In genomic region chr3:42688487-42689420, GRCh38 we compare ENCODE assay signal across 18 cellular contexts. TPM values are rescaled to one million over a fixed set of nuclear protein-coding genes. Genes with fewer than 3 reads are reported as not detected.
A peak's percentile ranks its signal among the peaks of the same experiment; 100 is the strongest.
DNase-seq lines count a peak whose midpoint lies in the region; ATAC-seq, FAIRE-seq and TF ChIP-seq lines count a peak whose summit lies in the region.
"Had no signal": no experiment of that assay in that cellular context is flagged by ENCODE, and none has a peak within 500 bp of the region (broad histone marks: within the 10 kb centered on the region; RNA-seq: fewer than 3 reads in every experiment).

No MANE protein-coding gene starts in this region.

- no peak overlapping the region for H2BK12ac ChIP-seq in neuronal stem cell (ENCODE audit: low read length)

- H3K4me3 ChIP-seq in right atrium auricular region = no peak overlapping the region
- H3K4me3 ChIP-seq in neuronal stem cell (ENCODE audit: low read length in 2 of 2) = no peak overlapping the region
- no peak overlapping the region for H3K4me3 ChIP-seq in coronary artery
- H3K4me3 ChIP-seq: GM12878, PC-9 had no signal

- POLR2A ChIA-PET in MCF 10A (lab: Yijun Ruan, JAX) = no interaction called here

- H3K27ac ChIP-seq in right atrium auricular region = no peak overlapping the region
- no peak overlapping the region for H3K27ac ChIP-seq in neuronal stem cell (replicated peaks; ENCODE audit: low read length)
- H3K27ac ChIP-seq in coronary artery = no peak overlapping the region
- H3K27ac ChIP-seq: HL-60, PC-9 had no signal

- DNase-seq in left cardiac atrium (peak; percentile 6), right atrium auricular region (ENCODE audit: low spot score) (no peak), chondrocyte (ENCODE audit: low spot score) (peak; percentile 55), neuronal stem cell (ENCODE audit: low spot score) (no peak), urothelium cell line (ENCODE audit: low spot score) (no peak), iPS-NIHi11 (ENCODE audit: low spot score) (no peak), MCF 10A (ENCODE audit: unreplicated experiment) (no peak), coronary artery (ENCODE audit: low spot score) (no peak)
- DNase-seq: ACHN; Calu3; CD4-positive, alpha-beta T cell; DMS79; NCI-H1436 treated with DMSO at 0.1 percent for 48 hours; NCI-H774; PC-9 had no signal

- H3K27me3 ChIP-seq in right atrium auricular region (no peaks in the 10 kb centered on the region), neuronal stem cell (ENCODE audit: control insufficient read depth in 3 of 3, insufficient read depth in 3 of 3, low read depth in 1 of 3, low read length in 3 of 3) (peaks cover 0 to 21% (median 0%) of the 10 kb centered on the region in 3 experiments)

- H3K36me3 Mint-ChIP-seq in chondrocyte (ENCODE audit: low read depth) (no peaks in the 10 kb centered on the region), MCF 10A (ENCODE audit: insufficient read depth, unreplicated experiment) (no peaks in the 10 kb centered on the region)

- H3K4me1 Mint-ChIP-seq in chondrocyte (ENCODE audit: low read depth) (peaks cover 12% of the 10 kb centered on the region), MCF 10A (ENCODE audit: insufficient read depth, unreplicated experiment) (peaks cover 8% of the 10 kb centered on the region)

- H3K9ac ChIP-seq in neuronal stem cell (ENCODE audit: low read depth, low read length, poor library complexity) = no peak overlapping the region

- H2AK5ac ChIP-seq in neuronal stem cell (ENCODE audit: low read depth, low read length) = no peak overlapping the region

- H3K4ac ChIP-seq in neuronal stem cell (ENCODE audit: low read length) = no peak overlapping the region

- no peaks in the 10 kb centered on the region for H3K36me3 ChIP-seq in right atrium auricular region
- H3K36me3 ChIP-seq in neuronal stem cell (replicated peaks in 1 of 2; ENCODE audit: control insufficient read depth in 2 of 2, insufficient read depth in 2 of 2, low read length in 2 of 2) = no peaks in the 10 kb centered on the region

- H2BK15ac ChIP-seq in neuronal stem cell (ENCODE audit: low read length) = peak overlapping the region; percentile 86

- H3K27ac Mint-ChIP-seq in chondrocyte (ENCODE audit: unreplicated experiment) = no peak overlapping the region
- no peak overlapping the region for H3K27ac Mint-ChIP-seq in MCF 10A (ENCODE audit: low read depth, unreplicated experiment)
- H3K27ac Mint-ChIP-seq: CD4-positive, alpha-beta T cell had no signal

- H3K18ac ChIP-seq in neuronal stem cell (ENCODE audit: low read length) = peak overlapping the region; percentile 6

- H2BK120ac ChIP-seq in neuronal stem cell (ENCODE audit: low read depth, low read length) = peak overlapping the region; percentile 84

- BruUV-seq in MCF 10A (replicated peaks; lab: Mats Ljungman, UMichigan) = no TSS peak

- no peaks in the 10 kb centered on the region for H3K9me3 Mint-ChIP-seq in chondrocyte (ENCODE audit: low read depth)
- H3K9me3 Mint-ChIP-seq in MCF 10A (ENCODE audit: unreplicated experiment) = no peaks in the 10 kb centered on the region
- H3K9me3 Mint-ChIP-seq: CD4-positive, alpha-beta T cell had no signal

- no peak overlapping the region for H3K4me2 ChIP-seq in neuronal stem cell (ENCODE audit: insufficient read depth, low read length, poor library complexity, severe bottlenecking)
- H3K4me2 ChIP-seq: PC-9 had no signal

- peaks cover 0 to 18% of the 10 kb centered on the region in 2 donors for H3K4me1 ChIP-seq in right atrium auricular region
- H3K4me1 ChIP-seq in neuronal stem cell (ENCODE audit: control insufficient read depth in 2 of 2, insufficient read depth in 1 of 2, low read depth in 1 of 2, low read length in 2 of 2) = peaks cover 0 to 8% of the 10 kb centered on the region in 2 donors

- H2BK5ac ChIP-seq in neuronal stem cell (ENCODE audit: low read length) = peak overlapping the region; percentile 31

- H3K4me3 Mint-ChIP-seq in chondrocyte (ENCODE audit: unreplicated experiment) = no peak overlapping the region
- H3K4me3 Mint-ChIP-seq in MCF 10A (ENCODE audit: unreplicated experiment) = no peak overlapping the region
- H3K4me3 Mint-ChIP-seq: CD4-positive, alpha-beta T cell had no signal

- H4K91ac ChIP-seq in neuronal stem cell (ENCODE audit: low read depth, low read length, poor library complexity) = no peak overlapping the region

- H3K79me1 ChIP-seq in neuronal stem cell (ENCODE audit: low read depth, low read length) = no peaks in the 10 kb centered on the region

- WGBS in neuronal stem cell (ENCODE audit: extremely low coverage in 2 of 2, insufficient read length in 2 of 2, insufficient replicate concordance in 1 of 2), 2 donors = no CpG with 5 or more reads among the region's 22 CpGs

- TF ChIP-seq CTCF in right atrium auricular region (IDR thresholded peaks at IDR 0.05) (no peak), chondrocyte (IDR thresholded peaks at IDR 0.05) (no peak), MCF 10A (IDR thresholded peaks at IDR 0.05; ENCODE audit: unreplicated experiment) (no peak), coronary artery (IDR thresholded peaks at IDR 0.05) (no peak)

- CTCF ChIA-PET in MCF 10A (lab: Yijun Ruan, JAX) = no interaction called here

- peaks cover 23% of the 10 kb centered on the region for H3K27me3 Mint-ChIP-seq in chondrocyte (ENCODE audit: low read depth)
- peaks cover 21% of the 10 kb centered on the region for H3K27me3 Mint-ChIP-seq in MCF 10A (ENCODE audit: insufficient read depth, unreplicated experiment)

- intact Hi-C loops in left cardiac atrium (cut with DNase I) = no loop called here
- intact Hi-C loops in MCF 10A (cut with micrococcal nuclease) = no loop called here

- no peaks in the 10 kb centered on the region for H3K9me3 ChIP-seq in right atrium auricular region
- H3K9me3 ChIP-seq in neuronal stem cell (replicated peaks in 1 of 2; ENCODE audit: control insufficient read depth in 2 of 2, insufficient read depth in 1 of 2, low read depth in 1 of 2, low read length in 2 of 2) = no peaks in the 10 kb centered on the region

- FAIRE-seq in urothelium cell line (lab: Jason Lieb, UNC) = peak; percentile 17
- FAIRE-seq: GM12878 had no signal

- H3K23ac ChIP-seq in neuronal stem cell (ENCODE audit: low read depth, low read length, poor library complexity) = peak overlapping the region; percentile 86

- no peak for ATAC-seq in left cardiac atrium
- ATAC-seq: GM12878 had no signal

- H3K14ac ChIP-seq in neuronal stem cell (ENCODE audit: low read length) = no peak overlapping the region

- H4K8ac ChIP-seq in neuronal stem cell (ENCODE audit: low read depth, low read length) = no peak overlapping the region

- H2AFZ ChIP-seq in neuronal stem cell (ENCODE audit: low read length) = no peak overlapping the region
- H2AFZ ChIP-seq: PC-9 had no signal

RNA-seq across cellular contexts. Expression of gene KLHL40, which starts 3.4 kb away (rescaled TPM):
- total RNA-seq in left cardiac atrium (under 1 TPM in 1 of 2 donors, not detected in 1; 0.86 TPM), right atrium auricular region (under 1 TPM; 0.15 to 0.63 TPM), chondrocyte (not detected in 3 replicates), MCF 10A (2022) (not detected in 2 replicates)
- not detected for polyA plus RNA-seq in neuronal stem cell (2013, experiment 1 of 2)
- not detected for polyA plus RNA-seq in neuronal stem cell (2013, experiment 2 of 2)
- total RNA-seq: Calu3; CD4-positive, alpha-beta T cell; G401; GM12878; PC-9 had no signal
- polyA plus RNA-seq: GM12878 had no signal

RNA-seq across cellular contexts. Expression of gene HHATL, which starts 13.8 kb away (rescaled TPM):
- total RNA-seq in left cardiac atrium = 100 to 1,000 TPM; 431 to 706 TPM
- 100 to 1,000 TPM; 444 to 908 TPM for total RNA-seq in right atrium auricular region
- total RNA-seq in chondrocyte = not detected in 3 replicates
- polyA plus RNA-seq in neuronal stem cell (2013, experiment 1 of 2) = not detected
- not detected for polyA plus RNA-seq in neuronal stem cell (2013, experiment 2 of 2)
- not detected in 2 replicates for total RNA-seq in MCF 10A (2022)
- total RNA-seq: Calu3; CD4-positive, alpha-beta T cell; G401; GM12878; PC-9 had no signal
- polyA plus RNA-seq: GM12878 had no signal

RNA-seq across cellular contexts. Expression of gene ZBTB47, which starts 35.3 kb away (rescaled TPM):
- total RNA-seq in left cardiac atrium (100 to 1,000 TPM in 1 of 2 donors, 10 to 100 TPM in 1; 68.5 to 108 TPM), right atrium auricular region (100 to 1,000 TPM in 1 of 2 donors, 10 to 100 TPM in 1; 92.4 to 129 TPM), chondrocyte (38.8 to 44.4 TPM (median 40.0 TPM) in 3 replicates), MCF 10A (2022) (10.9 and 12.4 TPM in 2 replicates)
- 2.7 TPM for polyA plus RNA-seq in neuronal stem cell (2013, experiment 1 of 2)
- polyA plus RNA-seq in neuronal stem cell (2013, experiment 2 of 2) = 2.8 TPM

Comparison
In these comparisons a context has a peak if more than half of its experiments do, and no peak if none do; other contexts are left out.
1. DNase-seq: peak in left cardiac atrium (single experiment) and chondrocyte (single experiment); none in right atrium auricular region (single experiment), neuronal stem cell (single experiment), urothelium cell line (single experiment), iPS-NIHi11 (single experiment), MCF 10A (single experiment) and coronary artery (single experiment).
2. RNA of gene HHATL, which starts 13.8 kb away (total RNA-seq): 444 to 908 TPM in right atrium auricular region and 431 to 706 TPM in left cardiac atrium; not detected in MCF 10A and not detected in chondrocyte; every median in the first group is over 100 times any median in the second.